20 cellular contexts compared by ENCODE assay signal in the genomic region with DNA sequence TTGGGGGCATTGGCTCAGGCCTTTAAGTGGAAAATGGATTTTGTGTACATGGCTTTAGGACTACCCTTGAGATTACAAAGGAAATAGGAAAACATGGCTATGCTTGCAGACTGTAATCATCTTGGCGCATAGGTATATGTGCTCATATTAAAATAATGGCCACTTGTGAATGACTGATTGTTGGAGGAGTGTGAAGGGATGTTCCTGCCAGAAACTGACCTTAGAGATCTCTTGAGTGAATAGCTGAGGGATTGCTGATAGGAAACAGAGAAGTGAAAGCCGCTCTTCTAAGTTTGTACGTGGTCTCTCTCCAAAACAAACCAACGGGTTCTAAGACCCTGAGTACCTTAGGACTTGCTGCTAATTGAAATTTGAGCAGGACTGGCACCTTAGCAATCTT.
"Had no signal": no experiment of that assay in that cellular context is flagged by ENCODE, and none has a peak within 500 bp of the region (broad histone marks: within the 10 kb centered on the region; RNA-seq: fewer than 3 reads in every experiment).

No MANE protein-coding gene starts in this region.

- DNase-seq: activated CD4-positive, alpha-beta T cell treated with anti-CD3 and anti-CD28 coated beads for 48 hours; activated naive CD4-positive, alpha-beta T cell treated with Interleukin-2 at 50 U/mL for 16 hours; activated naive CD8-positive, alpha-beta T cell treated with anti-CD3 and anti-CD28 coated beads, Interleukin-2, amount 50 U/mL, for 24 hours; esophagus squamous epithelium; foreskin fibroblast; head of caudate nucleus; left cardiac atrium; mammary epithelial cell; mucosa of descending colon; naive thymus-derived CD8-positive, alpha-beta T cell; nucleus accumbens; sigmoid colon; stimulated activated CD4-positive, alpha-beta T cell treated with anti-CD3 and anti-CD28 coated beads, Interleukin-2, amount 100 ng/mL, for 24 hours; stimulated activated naive B cell treated with anti-CD40 and anti-IgM and Interleukin-4, amounts not matched to agents 10 μg/mL and 1 μg/mL and 100 μg/mL, for 72 hours; substantia nigra; T1000; trophoblast cell had no signal

- FAIRE-seq: astrocyte, colon had no signal

- H3K27ac ChIP-seq: esophagus squamous epithelium, prostate gland, sigmoid colon had no signal

- ATAC-seq: activated naive CD8-positive, alpha-beta T cell treated with anti-CD3 and anti-CD28 coated beads, Interleukin-2, amount 50 U/mL, for 24 hours; naive thymus-derived CD8-positive, alpha-beta T cell had no signal
